24 cellular contexts compared by ENCODE assay signal in the genomic region with DNA sequence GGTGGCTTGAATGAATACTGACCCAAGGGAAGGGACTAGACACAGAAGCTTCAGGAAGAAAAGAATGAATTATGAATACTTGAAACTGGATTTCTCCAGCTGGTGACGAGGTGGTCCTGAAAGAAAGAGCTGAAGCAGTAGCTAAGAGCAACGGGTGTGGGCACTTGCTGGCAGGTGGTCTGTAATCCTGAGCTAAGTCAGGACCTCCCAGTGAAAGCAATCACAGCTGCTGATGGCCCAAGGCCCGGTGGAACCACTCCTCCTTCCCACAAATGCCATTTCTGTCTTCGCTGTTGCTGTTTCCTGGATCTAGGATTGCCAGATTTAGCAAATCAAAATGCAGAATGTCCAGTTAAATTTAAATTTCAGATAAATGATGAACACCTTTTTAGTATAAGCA.
"Had no signal": no experiment of that assay in that cellular context is flagged by ENCODE, and none has a peak within 500 bp of the region (broad histone marks: within the 10 kb centered on the region; RNA-seq: fewer than 3 reads in every experiment).

No MANE protein-coding gene starts in this region.

- H3K4me3 ChIP-seq: MG63 had no signal

- H3K27me3 ChIP-seq: MG63 had no signal

- FAIRE-seq: bronchial epithelial cell, RCC 7860 had no signal

- DNase-seq: activated CD4-positive, alpha-beta T cell treated with anti-CD3 and anti-CD28 coated beads, Interleukin-2, amount 50 U/mL, for 1 hour; activated CD4-positive, CD25-positive, alpha-beta regulatory T cell; activated CD8-positive, alpha-beta memory T cell treated with anti-CD3 and anti-CD28 coated beads, Interleukin-2, amount 50 U/mL, for 48 hours; activated CD8-positive, alpha-beta T cell treated with anti-CD3 and anti-CD28 coated beads, Interleukin-2, amount 10 ng/mL, durations not matched to agents 7 days and 5 days; activated T-cell treated with anti-CD3 and anti-CD28 coated beads, Interleukin-2, amount 50 U/mL, for 1 hour; aorta; central memory CD4-positive, alpha-beta T cell; cortex of kidney; MG63; MV-4-11; NCI-H1092 treated with DMSO at 0.1 percent for 48 hours; NCI-H1436; NCI-H187; NCI-H2081; NCI-H2171; NCI-H345; NCI-H510A; NCI-H748 treated with DMSO at 0.1 percent for 48 hours; SHP77; T-helper 17 cell; T-helper 9 cell had no signal

- H3K27ac Mint-ChIP-seq: activated CD8-positive, alpha-beta T cell treated with anti-CD3 and anti-CD28 coated beads, Interleukin-2, amount 10 ng/mL, durations not matched to agents 7 days and 5 days; activated naive CD4-positive, alpha-beta T cell treated with anti-CD3 and anti-CD28 coated beads, Interleukin-2, amount 50 U/mL, for 24 hours; T-helper 17 cell had no signal

- H3K4me3 Mint-ChIP-seq: activated CD8-positive, alpha-beta T cell treated with anti-CD3 and anti-CD28 coated beads, Interleukin-2, amount 10 ng/mL, durations not matched to agents 7 days and 5 days; activated naive CD4-positive, alpha-beta T cell treated with anti-CD3 and anti-CD28 coated beads, Interleukin-2, amount 50 U/mL, for 24 hours; T-helper 17 cell had no signal

- H3K36me3 ChIP-seq: MG63 had no signal

- H3K27me3 Mint-ChIP-seq: activated naive CD4-positive, alpha-beta T cell treated with anti-CD3 and anti-CD28 coated beads, Interleukin-2, amount 50 U/mL, for 24 hours; T-helper 17 cell had no signal

- ATAC-seq: activated CD8-positive, alpha-beta T cell treated with anti-CD3 and anti-CD28 coated beads, Interleukin-2, amount 10 ng/mL, durations not matched to agents 7 days and 5 days; T-helper 17 cell had no signal

- H3K9me3 Mint-ChIP-seq: activated naive CD4-positive, alpha-beta T cell treated with anti-CD3 and anti-CD28 coated beads, Interleukin-2, amount 50 U/mL, for 24 hours had no signal

- H3K36me3 Mint-ChIP-seq: activated naive CD4-positive, alpha-beta T cell treated with anti-CD3 and anti-CD28 coated beads, Interleukin-2, amount 50 U/mL, for 24 hours had no signal

- H3K9me3 ChIP-seq: MG63 had no signal
